In genomic region chr7:136353287-136353686, GRCh38 we compare ENCODE assay signal across 15 cellular contexts.
DNase-seq lines count a peak whose midpoint lies in the region; ATAC-seq and TF ChIP-seq lines count a peak whose summit lies in the region.
"Had no signal": no experiment of that assay in that cellular context is flagged by ENCODE, and none has a peak within 500 bp of the region (broad histone marks: within the 10 kb centered on the region; RNA-seq: fewer than 3 reads in every experiment).

No MANE protein-coding gene starts in this region.

- H3K9me3 Mint-ChIP-seq in endodermal cell = no peaks in the 10 kb centered on the region
- H3K9me3 Mint-ChIP-seq in activated naive CD4-positive, alpha-beta T cell treated with anti-CD3 and anti-CD28 coated beads, Interleukin-2, amount 10 ng/mL, durations not matched to agents 7 days and 5 days = no peaks in the 10 kb centered on the region
- H3K9me3 Mint-ChIP-seq: activated T-helper 2 cell treated with anti-CD3 and anti-CD28 coated beads, Interferon-gamma antibody, Interleukin-2, Interleukin-4, amounts not matched to agents 10 μg/mL and 5 μg/mL and 100 μg/mL, durations not matched to agents 14 hours and 24 hours and 36 hours; stimulated activated naive CD8-positive, alpha-beta T cell treated with anti-CD3 and anti-CD28 coated beads, Interleukin-15, Interleukin-2, amounts not matched to agents 100 ng/mL and 50 ng/mL, for 24 hours had no signal

- DNase-seq in GM06990 (ENCODE audit: extremely low read depth, insufficient read length) (peak; percentile 10), pons (ENCODE audit: low spot score) (no peak), endodermal cell (no peak), NCI-H146 (lab: John Stamatoyannopoulos, UW) (no peak)
- DNase-seq in activated naive CD4-positive, alpha-beta T cell treated with anti-CD3 and anti-CD28 coated beads, Interleukin-2, amount 10 ng/mL, durations not matched to agents 7 days and 5 days = no peak
- DNase-seq: brain microvascular endothelial cell, NCI-H510A treated with DMSO at 0.1 percent for 48 hours had no signal

- H3K36me3 ChIP-seq in GM06990 (ENCODE audit: control insufficient read depth, insufficient read depth, low read length) (no peaks in the 10 kb centered on the region), endodermal cell (ENCODE audit: control insufficient read depth, insufficient read depth, low read length) (no peaks in the 10 kb centered on the region)
- H3K36me3 ChIP-seq: brain microvascular endothelial cell had no signal

- WGBS in endodermal cell (ENCODE audit: insufficient coverage in 1 of 2, insufficient read length in 1 of 2), 2 experiments = 92% methylated on average over 2 of the region's 2 CpGs

- H3K4me1 ChIP-seq in endodermal cell (ENCODE audit: control insufficient read depth, insufficient read depth, low read length) = no peaks in the 10 kb centered on the region
- H3K4me1 ChIP-seq: A549, parathyroid adenoma had no signal

- no peaks in the 10 kb centered on the region for H3K27me3 Mint-ChIP-seq in endodermal cell (ENCODE audit: insufficient read depth)
- no peaks in the 10 kb centered on the region for H3K27me3 Mint-ChIP-seq in activated naive CD4-positive, alpha-beta T cell treated with anti-CD3 and anti-CD28 coated beads, Interleukin-2, amount 10 ng/mL, durations not matched to agents 7 days and 5 days

- no peak overlapping the region for H3K27ac Mint-ChIP-seq in endodermal cell
- H3K27ac Mint-ChIP-seq in activated naive CD4-positive, alpha-beta T cell treated with anti-CD3 and anti-CD28 coated beads, Interleukin-2, amount 10 ng/mL, durations not matched to agents 7 days and 5 days = no peak overlapping the region
- H3K27ac Mint-ChIP-seq: activated T-helper 2 cell treated with anti-CD3 and anti-CD28 coated beads, Interferon-gamma antibody, Interleukin-2, Interleukin-4, amounts not matched to agents 10 μg/mL and 5 μg/mL and 100 μg/mL, durations not matched to agents 14 hours and 24 hours and 36 hours; stimulated activated naive CD8-positive, alpha-beta T cell treated with anti-CD3 and anti-CD28 coated beads, Interleukin-15, Interleukin-2, amounts not matched to agents 100 ng/mL and 50 ng/mL, for 24 hours had no signal

- H3K4me3 ChIP-seq in GM06990 (replicated peaks; ENCODE audit: low read depth, low read length) = no peak overlapping the region
- H3K4me3 ChIP-seq in endodermal cell (ENCODE audit: low read length) = no peak overlapping the region
- H3K4me3 ChIP-seq: A549, SK-N-MC had no signal

- no peak overlapping the region for H3K27ac ChIP-seq in endodermal cell (ENCODE audit: low read depth, low read length)
- H3K27ac ChIP-seq: A549, brain microvascular endothelial cell, parathyroid adenoma, SK-N-MC had no signal

- H3K9me3 ChIP-seq in endodermal cell (ENCODE audit: control insufficient read depth, low read length) = no peaks in the 10 kb centered on the region
- H3K9me3 ChIP-seq: A549 had no signal

- CTCF ChIA-PET in activated naive CD4-positive, alpha-beta T cell treated with anti-CD3 and anti-CD28 coated beads, Interleukin-2, amount 10 ng/mL, durations not matched to agents 7 days and 5 days (lab: Charles Lee) = no interaction called here

- H3K9ac ChIP-seq in endodermal cell (ENCODE audit: extremely low read depth, low read length, poor library complexity, severe bottlenecking) = no peak overlapping the region
- H3K9ac ChIP-seq: parathyroid adenoma had no signal

- ATAC-seq in GM19395 (IDR thresholded peaks at IDR 0.05; ENCODE audit: unreplicated experiment) = peak; percentile 64
- peak; percentile 55 for ATAC-seq in HG02840 (IDR thresholded peaks at IDR 0.05; ENCODE audit: low FRiP score, unreplicated experiment)
- ATAC-seq in HG03520 (IDR thresholded peaks at IDR 0.05; ENCODE audit: unreplicated experiment) = peak; percentile 47
- ATAC-seq: A549 had no signal

- no peak overlapping the region for H3K4me3 Mint-ChIP-seq in endodermal cell
- H3K4me3 Mint-ChIP-seq in activated naive CD4-positive, alpha-beta T cell treated with anti-CD3 and anti-CD28 coated beads, Interleukin-2, amount 10 ng/mL, durations not matched to agents 7 days and 5 days = no peak overlapping the region
- H3K4me3 Mint-ChIP-seq: stimulated activated naive CD8-positive, alpha-beta T cell treated with anti-CD3 and anti-CD28 coated beads, Interleukin-15, Interleukin-2, amounts not matched to agents 100 ng/mL and 50 ng/mL, for 24 hours had no signal

- no peaks in the 10 kb centered on the region for H3K4me1 Mint-ChIP-seq in endodermal cell
- no peaks in the 10 kb centered on the region for H3K4me1 Mint-ChIP-seq in activated naive CD4-positive, alpha-beta T cell treated with anti-CD3 and anti-CD28 coated beads, Interleukin-2, amount 10 ng/mL, durations not matched to agents 7 days and 5 days

- H3K36me3 Mint-ChIP-seq in endodermal cell (ENCODE audit: low read depth) = no peaks in the 10 kb centered on the region
- H3K36me3 Mint-ChIP-seq in activated naive CD4-positive, alpha-beta T cell treated with anti-CD3 and anti-CD28 coated beads, Interleukin-2, amount 10 ng/mL, durations not matched to agents 7 days and 5 days = no peaks in the 10 kb centered on the region

- H3K27me3 ChIP-seq in GM06990 (replicated peaks; ENCODE audit: control insufficient read depth, insufficient read depth, low read length) (no peaks in the 10 kb centered on the region), endodermal cell (ENCODE audit: control insufficient read depth, insufficient read depth, low read length, poor library complexity, severe bottlenecking) (no peaks in the 10 kb centered on the region)
- H3K27me3 ChIP-seq: brain microvascular endothelial cell had no signal

- no peak for TF ChIP-seq CTCF in GM06990 (IDR thresholded peaks at IDR 0.05; ENCODE audit: insufficient read depth, low read length, poor library complexity, severe bottlenecking)
- no peak for TF ChIP-seq CTCF in endodermal cell (conservative IDR thresholded peaks at IDR 0.05)
